In genomic region chr13:95641291-95641811, GRCh38 we compare ENCODE assay signal across 8 cellular contexts. TPM values are rescaled to one million over a fixed set of nuclear protein-coding genes. Genes with fewer than 3 reads are reported as not detected.
A peak's percentile ranks its signal among the peaks of the same experiment; 100 is the strongest.
DNase-seq lines count a peak whose midpoint lies in the region; ATAC-seq and TF ChIP-seq lines count a peak whose summit lies in the region.

No MANE protein-coding gene starts in this region.

- H3K4me3 Mint-ChIP-seq in osteocyte (ENCODE audit: unreplicated experiment), result peak overlapping the region; percentile 62

- TF ChIP-seq CTCF in fibroblast of villous mesenchyme (IDR thresholded peaks at IDR 0.05; ENCODE audit: insufficient read depth, low read depth, low read length) (no peak), osteocyte (IDR thresholded peaks at IDR 0.05) (no peak)

- DNase-seq in AG08395 (ENCODE audit: low spot score), result peak; percentile 5
- DNase-seq in NCI-H69 (lab: John Stamatoyannopoulos, UW), result peak; percentile 58
- DNase-seq in fibroblast of villous mesenchyme (ENCODE audit: low read depth), result peak; percentile 53
- no peak for DNase-seq in osteocyte (ENCODE audit: extremely low spot score, unreplicated experiment)

- peaks cover 39% of the 10 kb centered on the region for H3K4me1 Mint-ChIP-seq in osteocyte (ENCODE audit: unreplicated experiment)

- no peak overlapping the region for H3K27ac Mint-ChIP-seq in osteocyte (ENCODE audit: unreplicated experiment)

- peak overlapping the region; percentile 77 for H3K4me3 ChIP-seq in fibroblast of villous mesenchyme (ENCODE audit: low read depth, low read length)

- ATAC-seq in HG02642 (IDR thresholded peaks at IDR 0.05; ENCODE audit: poor library complexity, unreplicated experiment), result no peak
- no peak for ATAC-seq in HG03280 (IDR thresholded peaks at IDR 0.05; ENCODE audit: unreplicated experiment)
- no peak for ATAC-seq in GM18868 (IDR thresholded peaks at IDR 0.05; ENCODE audit: unreplicated experiment)
- ATAC-seq in GM19452 (IDR thresholded peaks at IDR 0.05; ENCODE audit: unreplicated experiment), result no peak

- no peaks in the 10 kb centered on the region for H3K27me3 Mint-ChIP-seq in osteocyte (ENCODE audit: unreplicated experiment)

- peaks cover 25% of the 10 kb centered on the region for H3K36me3 Mint-ChIP-seq in osteocyte (ENCODE audit: unreplicated experiment)

- H3K9me3 Mint-ChIP-seq in osteocyte (ENCODE audit: unreplicated experiment), result no peaks in the 10 kb centered on the region

RNA-seq across cellular contexts. Expression of gene DZIP1, which starts 3.2 kb away (rescaled TPM):
- total RNA-seq in fibroblast of villous mesenchyme (38.9 and 44.8 TPM in 2 replicates), osteocyte (45.0 and 50.8 TPM in 2 replicates)

RNA-seq across cellular contexts. Expression of gene DNAJC3, which starts 35.6 kb away (rescaled TPM):
- total RNA-seq in fibroblast of villous mesenchyme (56.4 and 85.1 TPM in 2 replicates), osteocyte (45.9 and 47.8 TPM in 2 replicates)
